Comparison of ENCODE assay signal across 1 cellular context in the genomic region with DNA sequence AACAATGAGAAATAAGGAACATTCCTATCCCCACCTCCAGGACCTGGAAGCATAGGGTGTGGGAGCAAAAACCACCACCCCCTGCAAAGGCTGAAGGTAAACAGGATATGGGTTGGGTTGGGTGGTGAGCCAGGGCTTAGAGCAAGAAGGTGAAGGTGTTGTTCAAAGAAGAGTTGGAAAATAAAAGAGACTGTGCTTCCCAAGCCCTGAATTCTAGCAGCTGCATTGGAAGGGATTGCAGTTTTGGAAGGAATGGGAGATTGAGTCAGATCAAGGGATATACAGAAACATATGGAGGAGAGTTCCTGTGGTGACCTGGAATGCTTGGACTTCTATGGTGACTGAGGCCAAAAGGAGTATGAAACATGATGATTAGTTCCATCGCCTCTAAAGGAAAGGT.
TF ChIP-seq lines count a peak whose summit lies in the region.

No MANE protein-coding gene starts in this region.

TF ChIP-seq in IMR-90, 13 proteins besides CTCF, POLR2A, EP300 and RAD21:
- TF ChIP-seq FOS (IDR thresholded peaks at IDR 0.05; ENCODE audit: low read depth, low read length) (peak; percentile 34; the same call in 1 of the 2 replicates), RCOR1 (IDR thresholded peaks at IDR 0.05; ENCODE audit: insufficient replicate concordance, low read length) (no peak), MAFK (IDR thresholded peaks at IDR 0.05; ENCODE audit: low read depth, low read length) (no peak), CEBPB (IDR thresholded peaks at IDR 0.05; ENCODE audit: low read depth, low read length) (peak; percentile 66), NFE2L2 (IDR thresholded peaks at IDR 0.05; ENCODE audit: low read depth, low read length) (no peak), CHD1 (IDR thresholded peaks at IDR 0.05; ENCODE audit: low read depth, low read length) (no peak), RFX5 (IDR thresholded peaks at IDR 0.05; ENCODE audit: low read depth, low read length) (no peak), MAZ (IDR thresholded peaks at IDR 0.05; ENCODE audit: borderline replicate concordance, low read depth, low read length) (no peak), SMC3 (IDR thresholded peaks at IDR 0.05; ENCODE audit: low read depth, low read length) (no peak), MXI1 (IDR thresholded peaks at IDR 0.05; ENCODE audit: borderline replicate concordance, low read depth, low read length) (no peak), BHLHE40 (IDR thresholded peaks at IDR 0.05; ENCODE audit: low read depth, low read length) (no peak)
- TF ChIP-seq, protein P1, sequence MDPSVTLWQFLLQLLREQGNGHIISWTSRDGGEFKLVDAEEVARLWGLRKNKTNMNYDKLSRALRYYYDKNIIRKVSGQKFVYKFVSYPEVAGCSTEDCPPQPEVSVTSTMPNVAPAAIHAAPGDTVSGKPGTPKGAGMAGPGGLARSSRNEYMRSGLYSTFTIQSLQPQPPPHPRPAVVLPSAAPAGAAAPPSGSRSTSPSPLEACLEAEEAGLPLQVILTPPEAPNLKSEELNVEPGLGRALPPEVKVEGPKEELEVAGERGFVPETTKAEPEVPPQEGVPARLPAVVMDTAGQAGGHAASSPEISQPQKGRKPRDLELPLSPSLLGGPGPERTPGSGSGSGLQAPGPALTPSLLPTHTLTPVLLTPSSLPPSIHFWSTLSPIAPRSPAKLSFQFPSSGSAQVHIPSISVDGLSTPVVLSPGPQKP (IDR thresholded peaks at IDR 0.05; ENCODE audit: borderline replicate concordance, low read depth, low read length) = no peak
- TF ChIP-seq, protein P2, sequence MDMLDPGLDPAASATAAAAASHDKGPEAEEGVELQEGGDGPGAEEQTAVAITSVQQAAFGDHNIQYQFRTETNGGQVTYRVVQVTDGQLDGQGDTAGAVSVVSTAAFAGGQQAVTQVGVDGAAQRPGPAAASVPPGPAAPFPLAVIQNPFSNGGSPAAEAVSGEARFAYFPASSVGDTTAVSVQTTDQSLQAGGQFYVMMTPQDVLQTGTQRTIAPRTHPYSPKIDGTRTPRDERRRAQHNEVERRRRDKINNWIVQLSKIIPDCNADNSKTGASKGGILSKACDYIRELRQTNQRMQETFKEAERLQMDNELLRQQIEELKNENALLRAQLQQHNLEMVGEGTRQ (IDR thresholded peaks at IDR 0.05; ENCODE audit: low read depth, low read length) = no peak
